Comparison of ENCODE assay signal across 14 cellular contexts in the genomic region with DNA sequence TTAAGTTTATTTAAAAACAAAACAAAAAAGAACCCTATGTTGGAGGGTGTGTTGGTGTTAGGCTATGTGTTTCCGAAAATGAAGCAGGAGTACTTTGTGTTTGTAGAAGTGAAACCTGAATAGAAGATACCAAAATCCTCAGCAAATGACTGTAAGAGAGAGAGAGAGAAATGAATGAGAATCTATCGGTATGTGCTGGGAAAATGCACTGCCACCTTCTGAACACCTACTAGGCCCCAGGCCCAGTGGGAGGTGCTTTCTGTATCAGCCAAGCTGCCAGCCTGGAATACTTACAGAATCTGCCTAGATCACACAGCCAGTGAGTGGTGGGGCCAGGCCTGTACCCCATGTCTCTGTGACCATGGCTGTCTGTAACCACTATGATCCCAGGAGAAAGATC. TPM values are rescaled to one million over a fixed set of nuclear protein-coding genes. Genes with fewer than 3 reads are reported as not detected.
DNase-seq lines count a peak whose midpoint lies in the region; ATAC-seq and TF ChIP-seq lines count a peak whose summit lies in the region.
"Had no signal": no experiment of that assay in that cellular context is flagged by ENCODE, and none has a peak within 500 bp of the region (broad histone marks: within the 10 kb centered on the region; RNA-seq: fewer than 3 reads in every experiment).

No MANE protein-coding gene starts in this region.

- H3K36me3 ChIP-seq in spleen (peaks cover 0 to 63% (median 16%) of the 10 kb centered on the region in 6 donors), colonic mucosa (no peaks in the 10 kb centered on the region)

- H3K27me3 Mint-ChIP-seq in activated T-cell treated with anti-CD3 and anti-CD28 coated beads, Interleukin-2, amount 50 U/mL, for 24 hours: no peaks in the 10 kb centered on the region
- no peaks in the 10 kb centered on the region for H3K27me3 Mint-ChIP-seq in activated T-helper 1 cell treated with anti-CD3 and anti-CD28 coated beads, Interleukin-12 subunit alpha, Interleukin-12 subunit beta, Interleukin-2, Interleukin-4 antibody, amounts not matched to agents 30 ng/mL and 10 ng/mL and 1 ng/mL, durations not matched to agents 14 hours and 24 hours and 36 hours (ENCODE audit: insufficient read depth)

- H3K27me3 ChIP-seq in spleen (replicated peaks in 1 of 7) (no peaks in the 10 kb centered on the region), colonic mucosa (no peaks in the 10 kb centered on the region)
- H3K27me3 ChIP-seq: right lobe of liver had no signal

- H3K4me3 ChIP-seq in spleen (no peak overlapping the region), colonic mucosa (no peak overlapping the region)
- H3K4me3 ChIP-seq: right lobe of liver, SK-N-MC had no signal

- ATAC-seq in HG02870 (IDR thresholded peaks at IDR 0.05; ENCODE audit: unreplicated experiment) (peak; percentile 30), HG03045 (IDR thresholded peaks at IDR 0.05; ENCODE audit: unreplicated experiment) (no peak), HG03095 (IDR thresholded peaks at IDR 0.05; ENCODE audit: unreplicated experiment) (no peak)
- ATAC-seq: HepG2, right lobe of liver had no signal

- WGBS in spleen, 5 donors: 59 to 73% (median 69%) methylated on average over 2 of the region's 2 CpGs

- DNase-seq in activated T-cell treated with anti-CD3 and anti-CD28 coated beads, Interleukin-2, amount 50 U/mL, for 24 hours: peak; percentile 50
- DNase-seq in activated T-cell treated with anti-CD3 and anti-CD28 coated beads for 4 hours (no peak), spleen (no peak), colonic mucosa (no peak)
- DNase-seq in activated T-helper 1 cell treated with anti-CD3 and anti-CD28 coated beads, Interleukin-12 subunit alpha, Interleukin-12 subunit beta, Interleukin-2, Interleukin-4 antibody, amounts not matched to agents 30 ng/mL and 10 ng/mL and 1 ng/mL, durations not matched to agents 14 hours and 24 hours and 36 hours (ENCODE audit: low spot score): no peak
- DNase-seq: NCI-H1092 treated with DMSO at 0.1 percent for 48 hours, OCI-M1, right lobe of liver had no signal

- H3K27ac ChIP-seq in spleen (peak overlapping the region in 7 of 8 donors; percentile 15 to 94 (median 90)), colonic mucosa (no peak overlapping the region)
- H3K27ac ChIP-seq: right lobe of liver, SK-N-MC had no signal

- intact Hi-C loops in activated T-helper 1 cell treated with anti-CD3 and anti-CD28 coated beads, Interleukin-12 subunit alpha, Interleukin-12 subunit beta, Interleukin-2, Interleukin-4 antibody, amounts not matched to agents 30 ng/mL and 10 ng/mL and 1 ng/mL, durations not matched to agents 14 hours and 24 hours and 36 hours (cut with micrococcal nuclease): loop anchor here (10.0 kb wide), 1 partner anchor 1279 kb away; the partner anchor contains the start of genes ELK1 and UXT
- intact Hi-C loops in spleen (cut with DNase I; ENCODE audit: low total_unique reads): no loop called here
- intact Hi-C loops in colonic mucosa (cut with DNase I): no loop called here

- H3K9me3 ChIP-seq in spleen: peaks cover 0 to 4% (median 0%) of the 10 kb centered on the region in 8 donors
- H3K9me3 ChIP-seq in colonic mucosa: no peaks in the 10 kb centered on the region
- H3K9me3 ChIP-seq: right lobe of liver had no signal

- peak overlapping the region; percentile 94 for H3K27ac Mint-ChIP-seq in activated T-cell treated with anti-CD3 and anti-CD28 coated beads, Interleukin-2, amount 50 U/mL, for 24 hours
- H3K27ac Mint-ChIP-seq in activated T-helper 1 cell treated with anti-CD3 and anti-CD28 coated beads, Interleukin-12 subunit alpha, Interleukin-12 subunit beta, Interleukin-2, Interleukin-4 antibody, amounts not matched to agents 30 ng/mL and 10 ng/mL and 1 ng/mL, durations not matched to agents 14 hours and 24 hours and 36 hours: peak overlapping the region; percentile 94

- H3K9me3 Mint-ChIP-seq in activated T-cell treated with anti-CD3 and anti-CD28 coated beads, Interleukin-2, amount 50 U/mL, for 24 hours: peaks cover 3% of the 10 kb centered on the region
- no peaks in the 10 kb centered on the region for H3K9me3 Mint-ChIP-seq in activated T-helper 1 cell treated with anti-CD3 and anti-CD28 coated beads, Interleukin-12 subunit alpha, Interleukin-12 subunit beta, Interleukin-2, Interleukin-4 antibody, amounts not matched to agents 30 ng/mL and 10 ng/mL and 1 ng/mL, durations not matched to agents 14 hours and 24 hours and 36 hours

- peaks cover 73% of the 10 kb centered on the region for H3K36me3 Mint-ChIP-seq in activated T-cell treated with anti-CD3 and anti-CD28 coated beads, Interleukin-2, amount 50 U/mL, for 24 hours (ENCODE audit: low read depth)
- H3K36me3 Mint-ChIP-seq in activated T-helper 1 cell treated with anti-CD3 and anti-CD28 coated beads, Interleukin-12 subunit alpha, Interleukin-12 subunit beta, Interleukin-2, Interleukin-4 antibody, amounts not matched to agents 30 ng/mL and 10 ng/mL and 1 ng/mL, durations not matched to agents 14 hours and 24 hours and 36 hours (ENCODE audit: low read depth): peaks cover 40% of the 10 kb centered on the region

- peaks cover 18 to 59% (median 48%) of the 10 kb centered on the region in 6 donors for H3K4me1 ChIP-seq in spleen
- H3K4me1 ChIP-seq in colonic mucosa: no peaks in the 10 kb centered on the region
- H3K4me1 ChIP-seq: right lobe of liver had no signal

- peaks cover 61% of the 10 kb centered on the region for H3K4me1 Mint-ChIP-seq in activated T-cell treated with anti-CD3 and anti-CD28 coated beads, Interleukin-2, amount 50 U/mL, for 24 hours (ENCODE audit: low read depth)
- peaks cover 51% of the 10 kb centered on the region for H3K4me1 Mint-ChIP-seq in activated T-helper 1 cell treated with anti-CD3 and anti-CD28 coated beads, Interleukin-12 subunit alpha, Interleukin-12 subunit beta, Interleukin-2, Interleukin-4 antibody, amounts not matched to agents 30 ng/mL and 10 ng/mL and 1 ng/mL, durations not matched to agents 14 hours and 24 hours and 36 hours (ENCODE audit: low read depth)

- H3K4me3 Mint-ChIP-seq in activated T-cell treated with anti-CD3 and anti-CD28 coated beads, Interleukin-2, amount 50 U/mL, for 24 hours: peak overlapping the region; percentile 60
- H3K4me3 Mint-ChIP-seq in activated T-helper 1 cell treated with anti-CD3 and anti-CD28 coated beads, Interleukin-12 subunit alpha, Interleukin-12 subunit beta, Interleukin-2, Interleukin-4 antibody, amounts not matched to agents 30 ng/mL and 10 ng/mL and 1 ng/mL, durations not matched to agents 14 hours and 24 hours and 36 hours: peak overlapping the region; percentile 64
- H3K4me3 Mint-ChIP-seq: neural crest cell had no signal

- no peak overlapping the region for H3K9ac ChIP-seq in colonic mucosa (ENCODE audit: low read depth in 2 of 2, low read length in 2 of 2)

- no peak for TF ChIP-seq POLR2A in spleen (IDR thresholded peaks at IDR 0.05)

- no peak for TF ChIP-seq CTCF in spleen (IDR thresholded peaks at IDR 0.05 in 8 of 11, conservative IDR thresholded peaks at IDR 0.05 in 3 of 11)
- TF ChIP-seq CTCF in colonic mucosa (IDR thresholded peaks at IDR 0.05): no peak

RNA-seq across cellular contexts. Expression of gene PIM2, which starts 14.9 kb away (rescaled TPM):
- total RNA-seq in activated T-helper 1 cell treated with anti-CD3 and anti-CD28 coated beads, Interleukin-12 subunit alpha, Interleukin-12 subunit beta, Interleukin-2, Interleukin-4 antibody, amounts not matched to agents 30 ng/mL and 10 ng/mL and 1 ng/mL, durations not matched to agents 14 hours and 24 hours and 36 hours: 475 and 478 TPM in 2 replicates
- total RNA-seq in spleen (100 to 1,000 TPM in 6 of 7 donors, 10 to 100 TPM in 1; 89.1 to 220 (median 159) TPM), colonic mucosa (10 to 100 TPM; 14.3 to 18.8 TPM)
- polyA plus RNA-seq in spleen: 10 to 100 TPM; 54.2 to 86.6 (median 62.4) TPM

RNA-seq across cellular contexts. Expression of gene SLC35A2, which starts 22.3 kb away (rescaled TPM):
- total RNA-seq in activated T-helper 1 cell treated with anti-CD3 and anti-CD28 coated beads, Interleukin-12 subunit alpha, Interleukin-12 subunit beta, Interleukin-2, Interleukin-4 antibody, amounts not matched to agents 30 ng/mL and 10 ng/mL and 1 ng/mL, durations not matched to agents 14 hours and 24 hours and 36 hours: 24.9 and 26.5 TPM in 2 replicates
- 10 to 100 TPM; 15.0 to 20.8 (median 17.4) TPM for total RNA-seq in spleen
- 1 to 10 TPM; 6.2 to 8.7 (median 8.3) TPM for polyA plus RNA-seq in spleen
- total RNA-seq in colonic mucosa: 10 to 100 TPM; 57.8 to 83.1 TPM

RNA-seq across cellular contexts. Expression of gene OTUD5, which starts 23.6 kb away (rescaled TPM):
- total RNA-seq in activated T-helper 1 cell treated with anti-CD3 and anti-CD28 coated beads, Interleukin-12 subunit alpha, Interleukin-12 subunit beta, Interleukin-2, Interleukin-4 antibody, amounts not matched to agents 30 ng/mL and 10 ng/mL and 1 ng/mL, durations not matched to agents 14 hours and 24 hours and 36 hours: 84.1 and 84.8 TPM in 2 replicates
- total RNA-seq in spleen: 10 to 100 TPM; 47.2 to 65.8 (median 58.5) TPM
- 10 to 100 TPM; 29.6 to 53.2 (median 46.6) TPM for polyA plus RNA-seq in spleen
- total RNA-seq in colonic mucosa: 10 to 100 TPM; 40.2 to 40.9 TPM

RNA-seq across cellular contexts. Expression of gene PQBP1, which starts 36.0 kb away (rescaled TPM):
- total RNA-seq in activated T-helper 1 cell treated with anti-CD3 and anti-CD28 coated beads, Interleukin-12 subunit alpha, Interleukin-12 subunit beta, Interleukin-2, Interleukin-4 antibody, amounts not matched to agents 30 ng/mL and 10 ng/mL and 1 ng/mL, durations not matched to agents 14 hours and 24 hours and 36 hours: 112 and 119 TPM in 2 replicates
- total RNA-seq in spleen (10 to 100 TPM; 53.5 to 73.6 (median 68.6) TPM), colonic mucosa (10 to 100 TPM; 68.1 to 76.3 TPM)
- polyA plus RNA-seq in spleen: 10 to 100 TPM; 83.8 to 97.3 (median 92.9) TPM

RNA-seq across cellular contexts. Expression of gene TIMM17B, which starts 36.2 kb away (rescaled TPM):
- total RNA-seq in activated T-helper 1 cell treated with anti-CD3 and anti-CD28 coated beads, Interleukin-12 subunit alpha, Interleukin-12 subunit beta, Interleukin-2, Interleukin-4 antibody, amounts not matched to agents 30 ng/mL and 10 ng/mL and 1 ng/mL, durations not matched to agents 14 hours and 24 hours and 36 hours: 72.2 and 72.3 TPM in 2 replicates
- total RNA-seq in spleen (10 to 100 TPM; 29.3 to 50.0 (median 38.2) TPM), colonic mucosa (10 to 100 TPM; 48.8 to 91.0 TPM)
- polyA plus RNA-seq in spleen: 10 to 100 TPM; 54.9 to 68.8 (median 59.1) TPM

Comparison
In these comparisons a context has a peak if more than half of its experiments do, and no peak if none do; other contexts are left out.
1. RNA of gene PIM2, which starts 14.9 kb away (total RNA-seq): 475 to 478 TPM in activated T-helper 1 cell treated with anti-CD3 and anti-CD28 coated beads, Interleukin-12 subunit alpha, Interleukin-12 subunit beta, Interleukin-2, Interleukin-4 antibody, amounts not matched to agents 30 ng/mL and 10 ng/mL and 1 ng/mL, durations not matched to agents 14 hours and 24 hours and 36 hours and 89.1 to 220 TPM in spleen; 14.3 to 18.8 TPM in colonic mucosa; every median in the first group is over 4 times any median in the second.